23 cellular contexts compared by ENCODE assay signal in the genomic region with DNA sequence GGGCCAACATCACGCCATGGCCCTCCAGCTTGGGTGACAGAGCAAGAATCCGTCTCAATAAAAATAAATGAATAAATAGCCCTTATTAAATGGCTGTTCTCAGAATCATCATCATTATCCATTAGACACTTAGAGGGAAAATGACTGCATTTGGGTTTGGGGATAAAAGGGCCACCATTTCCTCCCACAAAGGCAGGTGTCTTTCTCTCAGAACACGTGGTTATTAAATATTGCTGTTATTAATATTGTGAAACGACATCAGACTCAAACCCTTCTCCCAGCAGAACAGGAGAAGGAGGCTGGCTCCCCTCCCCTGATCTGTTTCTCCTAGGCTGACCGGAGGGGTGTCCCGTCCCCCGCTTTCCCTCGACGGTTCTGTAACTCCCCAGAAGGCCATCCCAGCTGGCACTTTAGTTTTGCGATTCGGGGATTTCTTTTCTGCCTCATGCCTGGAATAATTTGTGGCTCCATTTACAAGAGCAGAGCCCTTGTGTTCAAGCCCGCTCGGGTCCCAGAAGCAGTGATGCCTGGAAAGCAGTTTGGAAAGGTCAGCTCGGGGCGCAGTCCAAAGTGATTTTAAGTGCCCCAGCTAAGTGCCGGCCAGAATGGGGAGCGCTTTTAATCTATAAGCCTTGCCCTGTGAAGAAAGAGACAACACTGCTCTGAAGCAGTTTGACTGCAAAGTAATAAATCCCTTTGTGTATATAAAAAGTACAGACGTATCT. TPM values are rescaled to one million over a fixed set of nuclear protein-coding genes. Genes with fewer than 3 reads are reported as not detected.
A peak's percentile ranks its signal among the peaks of the same experiment; 100 is the strongest.
DNase-seq lines count a peak whose midpoint lies in the region; ATAC-seq and TF ChIP-seq lines count a peak whose summit lies in the region.
"Had no signal": no experiment of that assay in that cellular context is flagged by ENCODE, and none has a peak within 500 bp of the region (broad histone marks: within the 10 kb centered on the region; RNA-seq: fewer than 3 reads in every experiment).

No MANE protein-coding gene starts in this region.

- no peaks in the 10 kb centered on the region for H3K9me3 ChIP-seq in neuronal stem cell (replicated peaks in 1 of 2; ENCODE audit: control insufficient read depth in 2 of 2, insufficient read depth in 1 of 2, low read depth in 1 of 2, low read length in 2 of 2)
- H3K9me3 ChIP-seq: A549, Caco-2 had no signal

- H3K4me3 ChIP-seq in GM23338 (no peak overlapping the region), neuronal stem cell (ENCODE audit: low read length in 2 of 2) (no peak overlapping the region)
- H3K4me3 ChIP-seq: A549, SK-N-MC had no signal

- ATAC-seq in GM23338: no peak
- no peak for ATAC-seq in GM19467 (IDR thresholded peaks at IDR 0.05; ENCODE audit: unreplicated experiment)
- ATAC-seq in GM21786 (IDR thresholded peaks at IDR 0.05; ENCODE audit: unreplicated experiment): no peak
- ATAC-seq: A549; CD8-positive, alpha-beta T cell; HCT116 had no signal

- H3K27ac ChIP-seq in GM23338 (ENCODE audit: low read depth) (no peak overlapping the region), neuronal stem cell (replicated peaks; ENCODE audit: low read length) (no peak overlapping the region)
- H3K27ac ChIP-seq: A549, C4-2B, SK-N-MC had no signal

- no peak overlapping the region for H2AK5ac ChIP-seq in neuronal stem cell (ENCODE audit: low read depth, low read length)

- H3K4me3 Mint-ChIP-seq in GM23338: no peak overlapping the region
- H3K4me3 Mint-ChIP-seq in glutamatergic neuron (ENCODE audit: unreplicated experiment): peak overlapping the region; percentile 2
- no peak overlapping the region for H3K4me3 Mint-ChIP-seq in activated T-cell treated with anti-CD3 and anti-CD28 coated beads, Interleukin-2, amount 50 U/mL, for 24 hours
- H3K4me3 Mint-ChIP-seq: B cell; CD8-positive, alpha-beta T cell had no signal

- H3K27me3 ChIP-seq in GM23338 (ENCODE audit: insufficient read depth) (no peaks in the 10 kb centered on the region), neuronal stem cell (ENCODE audit: control insufficient read depth in 3 of 3, insufficient read depth in 3 of 3, low read depth in 1 of 3, low read length in 3 of 3) (no peaks in the 10 kb centered on the region)

- no peaks in the 10 kb centered on the region for H3K36me3 Mint-ChIP-seq in GM23338 (ENCODE audit: low read depth)
- no peaks in the 10 kb centered on the region for H3K36me3 Mint-ChIP-seq in glutamatergic neuron (ENCODE audit: unreplicated experiment)
- H3K36me3 Mint-ChIP-seq in activated T-cell treated with anti-CD3 and anti-CD28 coated beads, Interleukin-2, amount 50 U/mL, for 24 hours (ENCODE audit: low read depth): no peaks in the 10 kb centered on the region
- H3K36me3 Mint-ChIP-seq: CD8-positive, alpha-beta T cell had no signal

- no peaks in the 10 kb centered on the region for H3K9me2 ChIP-seq in GM23338 (ENCODE audit: insufficient read depth)

- H3K27ac Mint-ChIP-seq in GM23338 (no peak overlapping the region), glutamatergic neuron (ENCODE audit: unreplicated experiment) (peak overlapping the region; percentile 75)
- no peak overlapping the region for H3K27ac Mint-ChIP-seq in activated T-cell treated with anti-CD3 and anti-CD28 coated beads, Interleukin-2, amount 50 U/mL, for 24 hours
- H3K27ac Mint-ChIP-seq: B cell; CD8-positive, alpha-beta T cell had no signal

- no peak overlapping the region for H3K14ac ChIP-seq in neuronal stem cell (ENCODE audit: low read length)

- 0 out of 3 replicates have a peak, but pooled peaks cover 3% of the 10 kb centered on the region for H3K9me3 Mint-ChIP-seq in GM23338
- peaks cover 15% of the 10 kb centered on the region for H3K9me3 Mint-ChIP-seq in glutamatergic neuron (ENCODE audit: unreplicated experiment)
- no peaks in the 10 kb centered on the region for H3K9me3 Mint-ChIP-seq in activated T-cell treated with anti-CD3 and anti-CD28 coated beads, Interleukin-2, amount 50 U/mL, for 24 hours
- H3K9me3 Mint-ChIP-seq: CD8-positive, alpha-beta T cell had no signal

- no peaks in the 10 kb centered on the region for H3K79me2 ChIP-seq in GM23338 (replicated peaks; ENCODE audit: insufficient read depth)

- H3K4me1 ChIP-seq in GM23338 (ENCODE audit: insufficient read depth) (no peaks in the 10 kb centered on the region), neuronal stem cell (ENCODE audit: control insufficient read depth in 2 of 2, insufficient read depth in 1 of 2, low read depth in 1 of 2, low read length in 2 of 2) (no peaks in the 10 kb centered on the region)
- H3K4me1 ChIP-seq: A549, Caco-2 had no signal

- H4K8ac ChIP-seq in neuronal stem cell (ENCODE audit: low read depth, low read length): no peak overlapping the region

- DNase-seq in GM23338 (ENCODE audit: low spot score) (no peak), NCI-H2227 (lab: John Stamatoyannopoulos, UW; ENCODE audit: unreplicated experiment) (peak; percentile 36), glutamatergic neuron (no peak), neuronal stem cell (ENCODE audit: low spot score) (no peak)
- no peak for DNase-seq in activated T-cell treated with anti-CD3 and anti-CD28 coated beads, Interleukin-2, amount 50 U/mL, for 24 hours
- DNase-seq: Caco-2; CD8-positive, alpha-beta T cell; Karpas-422; NCI-H1092 treated with DMSO at 0.1 percent for 48 hours; NCI-H1436; NCI-H187; NCI-H2081 treated with DMSO at 0.1 percent for 48 hours; NCI-H2171; NCI-H526; RPMI8226; SHP77 had no signal

- H2BK12ac ChIP-seq in neuronal stem cell (ENCODE audit: low read length): no peak overlapping the region

- no peak overlapping the region for H2BK120ac ChIP-seq in neuronal stem cell (ENCODE audit: low read depth, low read length)

- peak overlapping the region; percentile 23 for H3K18ac ChIP-seq in neuronal stem cell (ENCODE audit: low read length)

- no CpG with 5 or more reads among the region's 18 CpGs for WGBS in neuronal stem cell (ENCODE audit: extremely low coverage in 2 of 2, insufficient read length in 2 of 2, insufficient replicate concordance in 1 of 2), 2 donors

- no peaks in the 10 kb centered on the region; the same call in 1 of the 3 replicates for H3K4me1 Mint-ChIP-seq in GM23338
- H3K4me1 Mint-ChIP-seq in glutamatergic neuron (ENCODE audit: low read depth, unreplicated experiment): peaks cover 44% of the 10 kb centered on the region
- no peaks in the 10 kb centered on the region for H3K4me1 Mint-ChIP-seq in activated T-cell treated with anti-CD3 and anti-CD28 coated beads, Interleukin-2, amount 50 U/mL, for 24 hours (ENCODE audit: low read depth)
- H3K4me1 Mint-ChIP-seq: B cell had no signal

- TF ChIP-seq CTCF in GM23338 (conservative IDR thresholded peaks at IDR 0.05; ENCODE audit: low read depth in 2 of 2): no peak
- no peak for TF ChIP-seq CTCF in glutamatergic neuron (IDR thresholded peaks at IDR 0.05; ENCODE audit: partially characterized antibody, unreplicated experiment)

- H3F3A ChIP-seq in GM23338 (replicated peaks; ENCODE audit: low read depth): no peaks in the 10 kb centered on the region

- H2BK15ac ChIP-seq in neuronal stem cell (ENCODE audit: low read length): no peak overlapping the region

- H3K9ac ChIP-seq in neuronal stem cell (ENCODE audit: low read depth, low read length, poor library complexity): no peak overlapping the region

- H3K36me3 ChIP-seq in GM23338 (ENCODE audit: insufficient read depth) (no peaks in the 10 kb centered on the region), neuronal stem cell (replicated peaks in 1 of 2; ENCODE audit: control insufficient read depth in 2 of 2, insufficient read depth in 2 of 2, low read length in 2 of 2) (no peaks in the 10 kb centered on the region)

- H2AFZ ChIP-seq in GM23338 (peak overlapping the region; percentile 77; the same call in 1 of the 2 replicates), neuronal stem cell (ENCODE audit: low read length) (no peak overlapping the region)

- H3K27me3 Mint-ChIP-seq in GM23338 (ENCODE audit: insufficient read depth, low read depth, poor library complexity) (peaks cover 3% of the 10 kb centered on the region), glutamatergic neuron (ENCODE audit: unreplicated experiment) (peaks cover 6% of the 10 kb centered on the region)
- H3K27me3 Mint-ChIP-seq in activated T-cell treated with anti-CD3 and anti-CD28 coated beads, Interleukin-2, amount 50 U/mL, for 24 hours: peaks cover 18% of the 10 kb centered on the region

- no peaks in the 10 kb centered on the region for H4K20me1 ChIP-seq in GM23338 (replicated peaks; ENCODE audit: insufficient read depth)

- H3K23ac ChIP-seq in neuronal stem cell (ENCODE audit: low read depth, low read length, poor library complexity): no peak overlapping the region

- no peak overlapping the region for H3K4ac ChIP-seq in neuronal stem cell (ENCODE audit: low read length)

- no peak overlapping the region for H2BK5ac ChIP-seq in neuronal stem cell (ENCODE audit: low read length)

- H4K91ac ChIP-seq in neuronal stem cell (ENCODE audit: low read depth, low read length, poor library complexity): no peak overlapping the region

- no peak overlapping the region for H3K4me2 ChIP-seq in GM23338
- H3K4me2 ChIP-seq in neuronal stem cell (ENCODE audit: insufficient read depth, low read length, poor library complexity, severe bottlenecking): no peak overlapping the region
- H3K4me2 ChIP-seq: A549 had no signal

- H3K79me1 ChIP-seq in neuronal stem cell (ENCODE audit: low read depth, low read length): no peaks in the 10 kb centered on the region

TF ChIP-seq in GM23338, 12 proteins besides CTCF, POLR2A, EP300 and RAD21 (continues in another document):
- no peak for TF ChIP-seq ZNF331 (CRISPR knock-in tag; IDR thresholded peaks at IDR 0.05; ENCODE audit: low read depth)

RNA-seq across cellular contexts. Expression of gene EYA2, which starts 41.9 kb away (rescaled TPM):
- total RNA-seq in GM23338 (2014; rRNA removed; shearing (Covaris generic)): 0.16 and 0.56 TPM in 2 replicates
- 0.50 and 0.94 TPM in 2 replicates for polyA plus RNA-seq in GM23338 (2016; fragmentation: Nextera tagmentation; extraction: Ambion mirVana)
- total RNA-seq in glutamatergic neuron (ENCODE audit: unreplicated experiment): 94.1 TPM
- polyA plus RNA-seq in neuronal stem cell (2013, experiment 1 of 2): 1.0 TPM
- 0.97 TPM for polyA plus RNA-seq in neuronal stem cell (2013, experiment 2 of 2)
- total RNA-seq: CD8-positive, alpha-beta T cell had no signal

Comparison
In these comparisons a context has a peak if more than half of its experiments do, and no peak if none do; other contexts are left out.
1. RNA of gene EYA2, which starts 41.9 kb away (total RNA-seq): 94.1 TPM in glutamatergic neuron (single experiment); 0.16 to 0.56 TPM in GM23338; every median in the first group is over 10 times any median in the second.